Comparison of ENCODE assay signal across 8 cellular contexts in genomic region chr1:230066036-230066435, GRCh38. TPM values are rescaled to one million over a fixed set of nuclear protein-coding genes. Genes with fewer than 3 reads are reported as not detected.
DNase-seq lines count a peak whose midpoint lies in the region; ATAC-seq and TF ChIP-seq lines count a peak whose summit lies in the region.

No MANE protein-coding gene starts in this region.

- no peaks in the 10 kb centered on the region for H3K9me2 ChIP-seq in OCI-LY1 (ENCODE audit: low read depth, low read length)

- H3K23ac ChIP-seq in mesendoderm (ENCODE audit: low read length), result no peak overlapping the region

- H3K4me3 ChIP-seq in GM08714 (ENCODE audit: low read length) (peak overlapping the region; percentile 65), OCI-LY1 (ENCODE audit: low read depth, low read length, poor library complexity, severe bottlenecking) (peak overlapping the region; percentile 67), endodermal cell (ENCODE audit: low read length) (peak overlapping the region; percentile 79), mesendoderm (ENCODE audit: low read length) (no peak overlapping the region)

- H2BK15ac ChIP-seq in mesendoderm (replicated peaks; ENCODE audit: low read depth), result no peak overlapping the region

- no peak overlapping the region for H2BK120ac ChIP-seq in mesendoderm (ENCODE audit: low read depth, low read length)

- TF ChIP-seq CTCF in OCI-LY1 (IDR thresholded peaks at IDR 0.05; ENCODE audit: low read length) (no peak), endodermal cell (conservative IDR thresholded peaks at IDR 0.05) (no peak)

- H3K79me1 ChIP-seq in mesendoderm (ENCODE audit: low read length), result peaks cover 4% of the 10 kb centered on the region

- WGBS in endodermal cell (ENCODE audit: insufficient coverage in 1 of 2, insufficient read length in 1 of 2), 2 experiments, result 89 to 100% methylated on average over 2 to 8 of the region's 8 CpGs
- no CpG with 5 or more reads among the region's 8 CpGs for whole genome bisulfite sequencing in mesendoderm (ENCODE audit: extremely low coverage, insufficient coverage, low lambda C conversion rate)

- H3K9me3 Mint-ChIP-seq in endodermal cell, result peaks cover 18% of the 10 kb centered on the region

- H3K27me3 Mint-ChIP-seq in endodermal cell (ENCODE audit: insufficient read depth), result peaks cover 13% of the 10 kb centered on the region

- H3K56ac ChIP-seq in mesendoderm (ENCODE audit: low read length), result no peak overlapping the region

- no peaks in the 10 kb centered on the region for H3K36me3 Mint-ChIP-seq in endodermal cell (ENCODE audit: low read depth)

- peak overlapping the region; percentile 74 for H3K27ac ChIP-seq in OCI-LY1 (ENCODE audit: low read depth, low read length, poor library complexity, severe bottlenecking)
- no peak overlapping the region for H3K27ac ChIP-seq in endodermal cell (ENCODE audit: low read depth, low read length)
- no peak overlapping the region for H3K27ac ChIP-seq in mesendoderm (ENCODE audit: low read depth, low read length)

- DNase-seq in endodermal cell (no peak), putamen (ENCODE audit: low spot score) (peak; percentile 27), Ammon's horn (ENCODE audit: low spot score) (no peak), mesendoderm (no peak)
- no peak for DNase-seq in activated CD4-positive, alpha-beta T cell treated with anti-CD3 and anti-CD28 coated beads for 1 hour

- H3K79me2 ChIP-seq in OCI-LY1 (ENCODE audit: insufficient read depth, low read length) (peaks cover 28% of the 10 kb centered on the region), mesendoderm (ENCODE audit: control insufficient read depth, insufficient read depth, low read length) (peaks cover 10% of the 10 kb centered on the region)

- peaks cover 38% of the 10 kb centered on the region for H3K4me1 ChIP-seq in OCI-LY1 (ENCODE audit: insufficient read depth, low read length, severe bottlenecking)
- no peaks in the 10 kb centered on the region for H3K4me1 ChIP-seq in endodermal cell (ENCODE audit: control insufficient read depth, insufficient read depth, low read length)
- peaks cover 5% of the 10 kb centered on the region for H3K4me1 ChIP-seq in mesendoderm (ENCODE audit: control insufficient read depth, low read depth, low read length)

- no peak for ATAC-seq in GM21576 (IDR thresholded peaks at IDR 0.05; ENCODE audit: unreplicated experiment)

- H4K20me1 ChIP-seq in OCI-LY1 (ENCODE audit: insufficient read depth, low read length), result no peaks in the 10 kb centered on the region

- peak overlapping the region; percentile 32; the same call in 1 of the 2 replicates for H2AFZ ChIP-seq in OCI-LY1 (ENCODE audit: low read length)

- no peak overlapping the region for H2BK5ac ChIP-seq in mesendoderm (ENCODE audit: low read length)

- peaks cover 15% of the 10 kb centered on the region for H3K4me1 Mint-ChIP-seq in endodermal cell

- no peak overlapping the region for H4K5ac ChIP-seq in mesendoderm (ENCODE audit: low read length)

- H3K9me3 ChIP-seq in OCI-LY1 (ENCODE audit: low read length) (peaks cover 12% of the 10 kb centered on the region; the same call in 1 of the 2 replicates), endodermal cell (ENCODE audit: control insufficient read depth, low read length) (peaks cover 10% of the 10 kb centered on the region)

- H3K36me3 ChIP-seq in OCI-LY1 (ENCODE audit: insufficient read depth, low read length), result no peaks in the 10 kb centered on the region
- H3K36me3 ChIP-seq in endodermal cell (ENCODE audit: control insufficient read depth, insufficient read depth, low read length), result no peaks in the 10 kb centered on the region
- no peaks in the 10 kb centered on the region for H3K36me3 ChIP-seq in mesendoderm (ENCODE audit: control insufficient read depth, insufficient read depth, low read length)

- peak overlapping the region; percentile 76 for H3K4me3 Mint-ChIP-seq in endodermal cell

- H3K4me2 ChIP-seq in OCI-LY1 (ENCODE audit: low read length) (peak overlapping the region; percentile 89), mesendoderm (ENCODE audit: low read length) (no peak overlapping the region)

- H3K27me3 ChIP-seq in OCI-LY1 (ENCODE audit: insufficient read depth, low read length), result no peaks in the 10 kb centered on the region; the same call in 1 of the 2 replicates
- peaks cover 8% of the 10 kb centered on the region for H3K27me3 ChIP-seq in endodermal cell (ENCODE audit: control insufficient read depth, insufficient read depth, low read length, poor library complexity, severe bottlenecking)
- H3K27me3 ChIP-seq in mesendoderm (ENCODE audit: insufficient read depth, low read length, poor library complexity), result no peaks in the 10 kb centered on the region

- H3K9ac ChIP-seq in OCI-LY1 (ENCODE audit: low read length) (peak overlapping the region; percentile 78), endodermal cell (ENCODE audit: extremely low read depth, low read length, poor library complexity, severe bottlenecking) (peak overlapping the region; percentile 28), mesendoderm (ENCODE audit: low read length) (no peak overlapping the region)

- no peaks in the 10 kb centered on the region for H3F3A ChIP-seq in OCI-LY1 (ENCODE audit: insufficient read depth, low read length)

- H4K8ac ChIP-seq in mesendoderm (ENCODE audit: low read depth, low read length), result no peak overlapping the region

- H2AK5ac ChIP-seq in mesendoderm (ENCODE audit: low read length), result no peak overlapping the region

- no peak overlapping the region for H3K18ac ChIP-seq in mesendoderm (ENCODE audit: low read length)

- H3K4ac ChIP-seq in mesendoderm (ENCODE audit: low read depth, low read length), result no peak overlapping the region

- H3K27ac Mint-ChIP-seq in endodermal cell, result no peak overlapping the region

RNA-seq across cellular contexts. Expression of gene GALNT2, which starts 1.0 kb away (rescaled TPM):
- 10 to 100 TPM; 41.6 to 63.5 TPM for total RNA-seq in endodermal cell
- polyA plus RNA-seq in endodermal cell (2013, experiment 1 of 2), result 85.8 TPM
- 77.5 TPM for polyA plus RNA-seq in endodermal cell (2013, experiment 2 of 2)
- 36.8 TPM for polyA plus RNA-seq in mesendoderm (2013, experiment 1 of 2)
- polyA plus RNA-seq in mesendoderm (2013, experiment 2 of 2), result 37.2 TPM
